19 cellular contexts compared by ENCODE assay signal in the genomic region with DNA sequence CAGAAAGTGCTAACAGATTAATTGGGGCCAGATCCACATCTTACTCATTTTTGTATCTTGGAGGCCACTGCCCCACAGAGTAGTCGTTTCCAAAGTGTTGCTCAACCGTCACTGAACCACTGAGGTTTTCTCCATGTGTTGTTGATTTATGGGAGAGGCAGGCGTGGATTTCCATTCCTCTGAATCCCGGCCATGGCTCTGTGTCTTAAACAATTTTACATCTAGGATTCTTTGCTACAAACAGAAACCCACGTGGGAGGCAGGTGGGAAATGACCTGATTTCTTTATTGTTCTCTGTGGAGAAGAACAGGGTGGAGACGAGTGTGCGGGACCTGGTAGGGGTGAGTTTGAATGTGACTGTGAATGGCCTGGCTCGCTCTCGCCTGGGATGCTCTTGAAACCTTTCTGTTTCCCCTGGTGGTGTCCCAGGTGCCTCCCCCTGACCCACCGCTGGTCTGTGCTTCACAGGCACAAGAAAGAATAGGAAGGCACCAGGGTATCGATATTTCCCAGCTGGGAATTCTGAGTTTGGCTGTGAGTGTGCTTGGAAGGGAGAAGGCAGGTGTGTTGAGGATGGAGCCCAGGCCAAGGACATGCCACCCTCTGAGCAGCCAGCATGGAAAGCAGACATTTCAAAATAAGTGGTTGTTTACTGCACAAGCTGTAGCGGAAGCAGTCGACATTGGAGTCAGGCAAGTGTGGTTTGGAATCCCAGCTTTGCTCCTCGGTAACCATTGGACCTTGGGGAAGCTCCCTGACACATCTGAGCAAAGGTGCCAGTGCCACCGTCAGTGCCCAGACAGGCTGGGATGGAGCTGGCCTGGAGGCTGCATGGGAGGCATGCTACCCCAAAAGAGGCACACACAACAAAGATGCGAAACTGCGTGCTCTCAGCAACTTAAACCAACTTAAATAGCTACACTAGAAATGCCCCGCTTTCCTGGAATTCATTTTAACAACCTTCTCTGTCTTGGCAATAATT. TPM values are rescaled to one million over a fixed set of nuclear protein-coding genes. Genes with fewer than 3 reads are reported as not detected.
DNase-seq lines count a peak whose midpoint lies in the region; TF ChIP-seq lines count a peak whose summit lies in the region.
"Had no signal": no experiment of that assay in that cellular context is flagged by ENCODE, and none has a peak within 500 bp of the region (broad histone marks: within the 10 kb centered on the region; RNA-seq: fewer than 3 reads in every experiment).

No MANE protein-coding gene starts in this region.

- H2AFZ ChIP-seq in neuronal stem cell (ENCODE audit: low read length) (no peak overlapping the region), osteoblast (ENCODE audit: low read length) (no peak overlapping the region)

- H3K23ac ChIP-seq in neuronal stem cell (ENCODE audit: low read depth, low read length, poor library complexity): no peak overlapping the region

- no peak overlapping the region for H3K4ac ChIP-seq in neuronal stem cell (ENCODE audit: low read length)

- H4K91ac ChIP-seq in neuronal stem cell (ENCODE audit: low read depth, low read length, poor library complexity): no peak overlapping the region

- no peaks in the 10 kb centered on the region for H3K79me1 ChIP-seq in neuronal stem cell (ENCODE audit: low read depth, low read length)

- H3K4me2 ChIP-seq in neuronal stem cell (ENCODE audit: insufficient read depth, low read length, poor library complexity, severe bottlenecking): no peak overlapping the region
- no peak overlapping the region for H3K4me2 ChIP-seq in osteoblast (ENCODE audit: insufficient read depth, low read length)

- H3K27me3 ChIP-seq in neuronal stem cell (ENCODE audit: control insufficient read depth in 3 of 3, insufficient read depth in 3 of 3, low read depth in 1 of 3, low read length in 3 of 3) (no peaks in the 10 kb centered on the region), osteoblast (ENCODE audit: insufficient read depth, low read length) (no peaks in the 10 kb centered on the region)
- H3K27me3 ChIP-seq: BE2C, colonic mucosa, heart right ventricle, suprapubic skin had no signal

- H3K4me3 ChIP-seq in neuronal stem cell (ENCODE audit: low read length in 2 of 2) (no peak overlapping the region), osteoblast (ENCODE audit: insufficient read depth, low read length) (no peak overlapping the region)
- H3K4me3 ChIP-seq: colonic mucosa, heart right ventricle, mucosa of descending colon, suprapubic skin had no signal

- H3K4me1 ChIP-seq in neuronal stem cell (ENCODE audit: control insufficient read depth in 2 of 2, insufficient read depth in 1 of 2, low read depth in 1 of 2, low read length in 2 of 2): no peaks in the 10 kb centered on the region
- H3K4me1 ChIP-seq in osteoblast (ENCODE audit: insufficient read depth, low read length): no peaks in the 10 kb centered on the region
- H3K4me1 ChIP-seq: colonic mucosa, heart right ventricle had no signal

- H3K18ac ChIP-seq in neuronal stem cell (ENCODE audit: low read length): no peak overlapping the region

- H4K20me1 ChIP-seq in osteoblast (ENCODE audit: insufficient read depth, low read length): no peaks in the 10 kb centered on the region

- peak; percentile 83 for DNase-seq in AG09319 (ENCODE audit: extremely low read depth, low read depth)
- peak; percentile 92 for DNase-seq in GM04504 (ENCODE audit: low read depth)
- peak; percentile 93 for DNase-seq in fibroblast of gingiva (ENCODE audit: low read depth)
- DNase-seq in neuronal stem cell (ENCODE audit: low spot score): no peak
- no peak for DNase-seq in GM19240 (ENCODE audit: insufficient read length, low spot score)
- DNase-seq in osteoblast (ENCODE audit: insufficient read length, low spot score, missing footprints): no peak
- no peak for DNase-seq in HT-29 (ENCODE audit: low spot score)
- no peak for DNase-seq in hippocampal formation (lab: John Stamatoyannopoulos, UW)
- DNase-seq: activated effector memory CD4-positive, alpha-beta T cell treated with anti-CD3 and anti-CD28 coated beads, Interleukin-2, amount 50 U/mL, for 16 hours; BE2C; colonic mucosa; GDM1; heart right ventricle; mucosa of descending colon; NCI-H2029; SHP77; stimulated activated CD4-positive, alpha-beta T cell treated with anti-CD3 and anti-CD28 coated beads, Interleukin-2, amount 100 ng/mL, for 48 hours had no signal

- no CpG with 5 or more reads among the region's 18 CpGs for WGBS in neuronal stem cell (ENCODE audit: extremely low coverage in 2 of 2, insufficient read length in 2 of 2, insufficient replicate concordance in 1 of 2), 2 donors

- no peak overlapping the region for H2BK120ac ChIP-seq in neuronal stem cell (ENCODE audit: low read depth, low read length)

- H3K9me3 ChIP-seq in neuronal stem cell (replicated peaks in 1 of 2; ENCODE audit: control insufficient read depth in 2 of 2, insufficient read depth in 1 of 2, low read depth in 1 of 2, low read length in 2 of 2) (peaks cover 0 to under 1% of the 10 kb centered on the region in 2 donors), osteoblast (ENCODE audit: low read depth, low read length) (no peaks in the 10 kb centered on the region)
- H3K9me3 ChIP-seq: BE2C, colonic mucosa, heart right ventricle, mucosa of descending colon, suprapubic skin had no signal

- no peak overlapping the region for H3K27ac ChIP-seq in neuronal stem cell (replicated peaks; ENCODE audit: low read length)
- no peak overlapping the region for H3K27ac ChIP-seq in osteoblast (ENCODE audit: low read depth, low read length)
- H3K27ac ChIP-seq: colonic mucosa, heart right ventricle, suprapubic skin, VCaP had no signal

- H2AK5ac ChIP-seq in neuronal stem cell (ENCODE audit: low read depth, low read length): no peak overlapping the region

- no peak overlapping the region for H2BK15ac ChIP-seq in neuronal stem cell (ENCODE audit: low read length)

- peak overlapping the region; percentile 17 for H3K9ac ChIP-seq in neuronal stem cell (ENCODE audit: low read depth, low read length, poor library complexity)

- H3K79me2 ChIP-seq in osteoblast (ENCODE audit: insufficient read depth, low read length): no peaks in the 10 kb centered on the region

- H3K14ac ChIP-seq in neuronal stem cell (ENCODE audit: low read length): no peak overlapping the region

- H2BK5ac ChIP-seq in neuronal stem cell (ENCODE audit: low read length): no peak overlapping the region

- TF ChIP-seq CTCF in AG09319 (IDR thresholded peaks at IDR 0.05; ENCODE audit: low read depth, low read length) (no peak), osteoblast (IDR thresholded peaks at IDR 0.05; ENCODE audit: extremely low read depth, low read depth, low read length) (no peak)

- H2BK12ac ChIP-seq in neuronal stem cell (ENCODE audit: low read length): no peak overlapping the region

- no peak overlapping the region for H4K8ac ChIP-seq in neuronal stem cell (ENCODE audit: low read depth, low read length)

- H3K36me3 ChIP-seq in neuronal stem cell (replicated peaks in 1 of 2; ENCODE audit: control insufficient read depth in 2 of 2, insufficient read depth in 2 of 2, low read length in 2 of 2): peaks cover 32 to 93% of the 10 kb centered on the region in 2 donors
- H3K36me3 ChIP-seq in osteoblast (ENCODE audit: insufficient read depth, low read length): peaks cover 49% of the 10 kb centered on the region

RNA-seq across cellular contexts. Expression of gene LPIN1, which starts 50.0 kb away (rescaled TPM):
- 19.1 TPM for polyA plus RNA-seq in neuronal stem cell (2013, experiment 1 of 2)
- polyA plus RNA-seq in neuronal stem cell (2013, experiment 2 of 2): 20.2 TPM
- 111 and 117 TPM in 2 replicates for total RNA-seq in osteoblast
- total RNA-seq in HT-29 (2014; rRNA removed; shearing (Covaris generic)): 5.6 and 6.8 TPM in 2 replicates

Comparison
In these comparisons a context has a peak if more than half of its experiments do, and no peak if none do; other contexts are left out.
1. DNase-seq: peak in AG09319 (single experiment), GM04504 (single experiment) and fibroblast of gingiva (single experiment); none in neuronal stem cell (single experiment), GM19240 (single experiment), osteoblast (single experiment), HT-29 (single experiment) and hippocampal formation (0 of 2).
2. RNA of gene LPIN1, which starts 50.0 kb away (total RNA-seq): 111 to 117 TPM in osteoblast; 5.6 to 6.8 TPM in HT-29; every median in the first group is over 10 times any median in the second.